ENCODE assay signal across 1 cellular context in the genomic region with DNA sequence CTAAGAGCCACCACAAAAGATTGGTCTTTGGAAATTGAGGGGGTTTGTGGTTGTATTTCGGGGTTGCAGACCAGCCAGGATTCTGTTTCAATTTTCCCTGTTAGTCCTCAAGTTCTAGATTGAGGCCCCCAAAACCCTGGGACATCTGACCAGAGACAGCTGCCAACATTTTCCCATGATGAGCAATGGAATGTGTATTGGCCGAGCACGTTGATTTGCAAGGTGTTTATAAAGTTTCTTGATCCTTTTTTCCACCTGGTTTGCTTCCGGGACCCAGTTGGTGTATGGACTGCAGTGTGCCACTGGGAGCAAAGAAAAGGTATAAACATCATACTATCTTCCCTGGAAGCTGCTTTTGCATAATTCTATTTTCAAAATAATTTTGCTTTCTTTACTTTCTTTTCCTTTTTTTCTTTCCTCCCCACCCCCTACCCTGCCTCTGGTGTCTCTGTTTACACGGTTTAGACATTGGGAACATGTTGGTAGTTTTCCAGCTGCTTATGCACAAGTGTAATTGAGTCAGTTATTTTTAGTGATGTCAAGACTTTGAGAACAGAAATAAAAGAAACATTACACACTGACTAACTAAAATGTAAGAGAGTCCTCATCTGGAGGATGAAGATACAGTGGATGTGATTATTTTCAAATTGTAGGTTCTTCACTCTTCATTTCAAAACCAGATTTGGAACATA.
TF ChIP-seq lines count a peak whose summit lies in the region.

No MANE protein-coding gene starts in this region.

TF ChIP-seq in GM23338, 12 proteins besides CTCF, POLR2A, EP300 and RAD21 (continued from another document):
- TF ChIP-seq, protein P1, sequence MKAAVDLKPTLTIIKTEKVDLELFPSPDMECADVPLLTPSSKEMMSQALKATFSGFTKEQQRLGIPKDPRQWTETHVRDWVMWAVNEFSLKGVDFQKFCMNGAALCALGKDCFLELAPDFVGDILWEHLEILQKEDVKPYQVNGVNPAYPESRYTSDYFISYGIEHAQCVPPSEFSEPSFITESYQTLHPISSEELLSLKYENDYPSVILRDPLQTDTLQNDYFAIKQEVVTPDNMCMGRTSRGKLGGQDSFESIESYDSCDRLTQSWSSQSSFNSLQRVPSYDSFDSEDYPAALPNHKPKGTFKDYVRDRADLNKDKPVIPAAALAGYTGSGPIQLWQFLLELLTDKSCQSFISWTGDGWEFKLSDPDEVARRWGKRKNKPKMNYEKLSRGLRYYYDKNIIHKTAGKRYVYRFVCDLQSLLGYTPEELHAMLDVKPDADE (IDR thresholded peaks at IDR 0.05) = no peak
- no peak for TF ChIP-seq NANOG (IDR thresholded peaks at IDR 0.05; ENCODE audit: borderline replicate concordance)
- no peak for TF ChIP-seq POLR2AphosphoS5 (IDR thresholded peaks at IDR 0.05; ENCODE audit: low read depth)
- TF ChIP-seq, protein P2, sequence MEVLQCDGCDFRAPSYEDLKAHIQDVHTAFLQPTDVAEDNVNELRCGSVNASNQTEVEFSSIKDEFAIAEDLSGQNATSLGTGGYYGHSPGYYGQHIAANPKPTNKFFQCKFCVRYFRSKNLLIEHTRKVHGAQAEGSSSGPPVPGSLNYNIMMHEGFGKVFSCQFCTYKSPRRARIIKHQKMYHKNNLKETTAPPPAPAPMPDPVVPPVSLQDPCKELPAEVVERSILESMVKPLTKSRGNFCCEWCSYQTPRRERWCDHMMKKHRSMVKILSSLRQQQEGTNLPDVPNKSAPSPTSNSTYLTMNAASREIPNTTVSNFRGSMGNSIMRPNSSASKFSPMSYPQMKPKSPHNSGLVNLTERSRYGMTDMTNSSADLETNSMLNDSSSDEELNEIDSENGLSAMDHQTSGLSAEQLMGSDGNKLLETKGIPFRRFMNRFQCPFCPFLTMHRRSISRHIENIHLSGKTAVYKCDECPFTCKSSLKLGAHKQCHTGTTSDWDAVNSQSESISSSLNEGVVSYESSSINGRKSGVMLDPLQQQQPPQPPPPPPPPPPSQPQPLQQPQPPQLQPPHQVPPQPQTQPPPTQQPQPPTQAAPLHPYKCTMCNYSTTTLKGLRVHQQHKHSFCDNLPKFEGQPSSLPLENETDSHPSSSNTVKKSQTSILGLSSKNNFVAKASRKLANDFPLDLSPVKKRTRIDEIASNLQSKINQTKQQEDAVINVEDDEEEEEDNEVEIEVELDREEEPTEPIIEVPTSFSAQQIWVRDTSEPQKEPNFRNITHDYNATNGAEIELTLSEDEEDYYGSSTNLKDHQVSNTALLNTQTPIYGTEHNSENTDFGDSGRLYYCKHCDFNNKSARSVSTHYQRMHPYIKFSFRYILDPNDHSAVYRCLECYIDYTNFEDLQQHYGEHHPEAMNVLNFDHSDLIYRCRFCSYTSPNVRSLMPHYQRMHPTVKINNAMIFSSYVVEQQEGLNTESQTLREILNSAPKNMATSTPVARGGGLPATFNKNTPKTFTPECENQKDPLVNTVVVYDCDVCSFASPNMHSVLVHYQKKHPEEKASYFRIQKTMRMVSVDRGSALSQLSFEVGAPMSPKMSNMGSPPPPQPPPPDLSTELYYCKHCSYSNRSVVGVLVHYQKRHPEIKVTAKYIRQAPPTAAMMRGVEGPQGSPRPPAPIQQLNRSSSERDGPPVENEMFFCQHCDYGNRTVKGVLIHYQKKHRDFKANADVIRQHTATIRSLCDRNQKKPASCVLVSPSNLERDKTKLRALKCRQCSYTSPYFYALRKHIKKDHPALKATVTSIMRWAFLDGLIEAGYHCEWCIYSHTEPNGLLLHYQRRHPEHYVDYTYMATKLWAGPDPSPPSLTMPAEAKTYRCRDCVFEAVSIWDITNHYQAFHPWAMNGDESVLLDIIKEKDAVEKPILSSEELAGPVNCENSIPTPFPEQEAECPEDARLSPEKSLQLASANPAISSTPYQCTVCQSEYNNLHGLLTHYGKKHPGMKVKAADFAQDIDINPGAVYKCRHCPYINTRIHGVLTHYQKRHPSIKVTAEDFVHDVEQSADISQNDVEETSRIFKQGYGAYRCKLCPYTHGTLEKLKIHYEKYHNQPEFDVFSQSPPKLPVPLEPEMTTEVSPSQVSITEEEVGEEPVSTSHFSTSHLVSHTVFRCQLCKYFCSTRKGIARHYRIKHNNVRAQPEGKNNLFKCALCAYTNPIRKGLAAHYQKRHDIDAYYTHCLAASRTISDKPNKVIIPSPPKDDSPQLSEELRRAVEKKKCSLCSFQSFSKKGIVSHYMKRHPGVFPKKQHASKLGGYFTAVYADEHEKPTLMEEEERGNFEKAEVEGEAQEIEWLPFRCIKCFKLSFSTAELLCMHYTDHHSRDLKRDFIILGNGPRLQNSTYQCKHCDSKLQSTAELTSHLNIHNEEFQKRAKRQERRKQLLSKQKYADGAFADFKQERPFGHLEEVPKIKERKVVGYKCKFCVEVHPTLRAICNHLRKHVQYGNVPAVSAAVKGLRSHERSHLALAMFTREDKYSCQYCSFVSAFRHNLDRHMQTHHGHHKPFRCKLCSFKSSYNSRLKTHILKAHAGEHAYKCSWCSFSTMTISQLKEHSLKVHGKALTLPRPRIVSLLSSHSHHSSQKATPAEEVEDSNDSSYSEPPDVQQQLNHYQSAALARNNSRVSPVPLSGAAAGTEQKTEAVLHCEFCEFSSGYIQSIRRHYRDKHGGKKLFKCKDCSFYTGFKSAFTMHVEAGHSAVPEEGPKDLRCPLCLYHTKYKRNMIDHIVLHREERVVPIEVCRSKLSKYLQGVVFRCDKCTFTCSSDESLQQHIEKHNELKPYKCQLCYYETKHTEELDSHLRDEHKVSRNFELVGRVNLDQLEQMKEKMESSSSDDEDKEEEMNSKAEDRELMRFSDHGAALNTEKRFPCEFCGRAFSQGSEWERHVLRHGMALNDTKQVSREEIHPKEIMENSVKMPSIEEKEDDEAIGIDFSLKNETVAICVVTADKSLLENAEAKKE (CRISPR knock-in tag; IDR thresholded peaks at IDR 0.05) = no peak
- TF ChIP-seq CREB1 (CRISPR knock-in tag; IDR thresholded peaks at IDR 0.05; ENCODE audit: low read depth) = no peak
- no peak for TF ChIP-seq JUNB (IDR thresholded peaks at IDR 0.05; ENCODE audit: unreplicated experiment)
- TF ChIP-seq, protein P3, sequence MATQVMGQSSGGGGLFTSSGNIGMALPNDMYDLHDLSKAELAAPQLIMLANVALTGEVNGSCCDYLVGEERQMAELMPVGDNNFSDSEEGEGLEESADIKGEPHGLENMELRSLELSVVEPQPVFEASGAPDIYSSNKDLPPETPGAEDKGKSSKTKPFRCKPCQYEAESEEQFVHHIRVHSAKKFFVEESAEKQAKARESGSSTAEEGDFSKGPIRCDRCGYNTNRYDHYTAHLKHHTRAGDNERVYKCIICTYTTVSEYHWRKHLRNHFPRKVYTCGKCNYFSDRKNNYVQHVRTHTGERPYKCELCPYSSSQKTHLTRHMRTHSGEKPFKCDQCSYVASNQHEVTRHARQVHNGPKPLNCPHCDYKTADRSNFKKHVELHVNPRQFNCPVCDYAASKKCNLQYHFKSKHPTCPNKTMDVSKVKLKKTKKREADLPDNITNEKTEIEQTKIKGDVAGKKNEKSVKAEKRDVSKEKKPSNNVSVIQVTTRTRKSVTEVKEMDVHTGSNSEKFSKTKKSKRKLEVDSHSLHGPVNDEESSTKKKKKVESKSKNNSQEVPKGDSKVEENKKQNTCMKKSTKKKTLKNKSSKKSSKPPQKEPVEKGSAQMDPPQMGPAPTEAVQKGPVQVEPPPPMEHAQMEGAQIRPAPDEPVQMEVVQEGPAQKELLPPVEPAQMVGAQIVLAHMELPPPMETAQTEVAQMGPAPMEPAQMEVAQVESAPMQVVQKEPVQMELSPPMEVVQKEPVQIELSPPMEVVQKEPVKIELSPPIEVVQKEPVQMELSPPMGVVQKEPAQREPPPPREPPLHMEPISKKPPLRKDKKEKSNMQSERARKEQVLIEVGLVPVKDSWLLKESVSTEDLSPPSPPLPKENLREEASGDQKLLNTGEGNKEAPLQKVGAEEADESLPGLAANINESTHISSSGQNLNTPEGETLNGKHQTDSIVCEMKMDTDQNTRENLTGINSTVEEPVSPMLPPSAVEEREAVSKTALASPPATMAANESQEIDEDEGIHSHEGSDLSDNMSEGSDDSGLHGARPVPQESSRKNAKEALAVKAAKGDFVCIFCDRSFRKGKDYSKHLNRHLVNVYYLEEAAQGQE (IDR thresholded peaks at IDR 0.05; ENCODE audit: unreplicated experiment) = no peak
- no peak for TF ChIP-seq ZNF331 (CRISPR knock-in tag; IDR thresholded peaks at IDR 0.05; ENCODE audit: low read depth)
- TF ChIP-seq EZH2 (IDR thresholded peaks at IDR 0.05; ENCODE audit: low read depth, unreplicated experiment) = no peak
- TF ChIP-seq EZH2phosphoT487 (IDR thresholded peaks at IDR 0.05; ENCODE audit: unreplicated experiment) = no peak
- no peak for TF ChIP-seq STAT1 (IDR thresholded peaks at IDR 0.05; ENCODE audit: unreplicated experiment)
